In the genomic region with DNA sequence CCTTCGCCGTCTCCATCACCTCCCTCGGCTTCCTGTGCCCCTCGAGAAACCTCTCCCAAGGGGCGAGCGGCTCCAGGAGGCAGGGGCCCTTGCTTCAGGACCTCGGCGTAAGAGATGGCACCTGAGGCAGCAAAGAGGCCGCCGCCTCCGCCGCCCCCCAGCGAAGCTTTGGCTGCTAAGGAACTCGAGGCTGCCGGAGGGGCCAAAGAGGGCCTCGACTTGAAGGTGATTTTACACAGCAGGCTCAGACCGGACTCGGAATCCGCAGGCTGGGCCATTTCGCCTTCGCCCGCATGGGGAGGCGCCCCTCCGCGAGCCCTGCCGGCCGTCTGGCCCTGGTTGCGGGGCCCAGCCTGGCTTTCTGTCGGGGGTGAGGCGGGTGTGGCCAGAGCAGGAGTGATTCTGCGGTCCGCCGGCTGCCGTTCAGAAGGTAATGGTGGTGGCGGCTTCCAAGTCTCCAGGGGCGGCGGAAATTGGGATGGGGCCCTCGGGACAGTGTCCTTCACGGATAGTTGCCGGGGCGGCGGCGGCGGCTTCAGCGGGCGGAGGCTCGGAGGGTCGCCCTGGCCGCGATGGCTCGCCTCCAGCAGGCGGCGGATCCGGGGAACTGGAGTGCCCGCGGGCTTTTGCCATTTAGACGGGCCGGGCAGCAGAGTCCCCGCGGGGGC, we compare ENCODE assay signal across 1 cellular context.
A peak's percentile ranks its signal among the peaks of the same experiment; 100 is the strongest.
TF ChIP-seq lines count a peak whose summit lies in the region.

No MANE protein-coding gene starts in this region.

TF ChIP-seq in K562, 482 proteins besides CTCF, POLR2A, EP300 and RAD21:
- no peak for TF ChIP-seq HSF4 (CRISPR knock-in tag; IDR thresholded peaks at IDR 0.05; ENCODE audit: borderline replicate concordance)
- peak; percentile 27 for TF ChIP-seq RBM22 (IDR thresholded peaks at IDR 0.05; ENCODE audit: low read depth, low read length, poor library complexity, severe bottlenecking)
- peak; percentile 16 for TF ChIP-seq POLR2G (IDR thresholded peaks at IDR 0.05; ENCODE audit: low read depth, low read length)
- TF ChIP-seq, protein P1, sequence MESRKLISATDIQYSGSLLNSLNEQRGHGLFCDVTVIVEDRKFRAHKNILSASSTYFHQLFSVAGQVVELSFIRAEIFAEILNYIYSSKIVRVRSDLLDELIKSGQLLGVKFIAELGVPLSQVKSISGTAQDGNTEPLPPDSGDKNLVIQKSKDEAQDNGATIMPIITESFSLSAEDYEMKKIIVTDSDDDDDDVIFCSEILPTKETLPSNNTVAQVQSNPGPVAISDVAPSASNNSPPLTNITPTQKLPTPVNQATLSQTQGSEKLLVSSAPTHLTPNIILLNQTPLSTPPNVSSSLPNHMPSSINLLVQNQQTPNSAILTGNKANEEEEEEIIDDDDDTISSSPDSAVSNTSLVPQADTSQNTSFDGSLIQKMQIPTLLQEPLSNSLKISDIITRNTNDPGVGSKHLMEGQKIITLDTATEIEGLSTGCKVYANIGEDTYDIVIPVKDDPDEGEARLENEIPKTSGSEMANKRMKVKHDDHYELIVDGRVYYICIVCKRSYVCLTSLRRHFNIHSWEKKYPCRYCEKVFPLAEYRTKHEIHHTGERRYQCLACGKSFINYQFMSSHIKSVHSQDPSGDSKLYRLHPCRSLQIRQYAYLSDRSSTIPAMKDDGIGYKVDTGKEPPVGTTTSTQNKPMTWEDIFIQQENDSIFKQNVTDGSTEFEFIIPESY (CRISPR knock-in tag; IDR thresholded peaks at IDR 0.05), result peak; percentile 98
- peak; percentile 47 for TF ChIP-seq PCBP1 (IDR thresholded peaks at IDR 0.05; ENCODE audit: low read depth, low read length, poor library complexity, severe bottlenecking)
- TF ChIP-seq, protein P2, sequence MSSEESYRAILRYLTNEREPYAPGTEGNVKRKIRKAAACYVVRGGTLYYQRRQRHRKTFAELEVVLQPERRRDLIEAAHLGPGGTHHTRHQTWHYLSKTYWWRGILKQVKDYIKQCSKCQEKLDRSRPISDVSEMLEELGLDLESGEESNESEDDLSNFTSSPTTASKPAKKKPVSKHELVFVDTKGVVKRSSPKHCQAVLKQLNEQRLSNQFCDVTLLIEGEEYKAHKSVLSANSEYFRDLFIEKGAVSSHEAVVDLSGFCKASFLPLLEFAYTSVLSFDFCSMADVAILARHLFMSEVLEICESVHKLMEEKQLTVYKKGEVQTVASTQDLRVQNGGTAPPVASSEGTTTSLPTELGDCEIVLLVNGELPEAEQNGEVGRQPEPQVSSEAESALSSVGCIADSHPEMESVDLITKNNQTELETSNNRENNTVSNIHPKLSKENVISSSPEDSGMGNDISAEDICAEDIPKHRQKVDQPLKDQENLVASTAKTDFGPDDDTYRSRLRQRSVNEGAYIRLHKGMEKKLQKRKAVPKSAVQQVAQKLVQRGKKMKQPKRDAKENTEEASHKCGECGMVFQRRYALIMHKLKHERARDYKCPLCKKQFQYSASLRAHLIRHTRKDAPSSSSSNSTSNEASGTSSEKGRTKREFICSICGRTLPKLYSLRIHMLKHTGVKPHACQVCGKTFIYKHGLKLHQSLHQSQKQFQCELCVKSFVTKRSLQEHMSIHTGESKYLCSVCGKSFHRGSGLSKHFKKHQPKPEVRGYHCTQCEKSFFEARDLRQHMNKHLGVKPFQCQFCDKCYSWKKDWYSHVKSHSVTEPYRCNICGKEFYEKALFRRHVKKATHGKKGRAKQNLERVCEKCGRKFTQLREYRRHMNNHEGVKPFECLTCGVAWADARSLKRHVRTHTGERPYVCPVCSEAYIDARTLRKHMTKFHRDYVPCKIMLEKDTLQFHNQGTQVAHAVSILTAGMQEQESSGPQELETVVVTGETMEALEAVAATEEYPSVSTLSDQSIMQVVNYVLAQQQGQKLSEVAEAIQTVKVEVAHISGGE (CRISPR knock-in tag; IDR thresholded peaks at IDR 0.05), result no peak
- no peak for TF ChIP-seq RAD51 (IDR thresholded peaks at IDR 0.05; ENCODE audit: borderline replicate concordance, low read depth)
- peak; percentile 8; the same call in 1 of the 2 replicates for TF ChIP-seq RBFOX2 (IDR thresholded peaks at IDR 0.05; ENCODE audit: low read depth, low read length)
- TF ChIP-seq, protein P3, sequence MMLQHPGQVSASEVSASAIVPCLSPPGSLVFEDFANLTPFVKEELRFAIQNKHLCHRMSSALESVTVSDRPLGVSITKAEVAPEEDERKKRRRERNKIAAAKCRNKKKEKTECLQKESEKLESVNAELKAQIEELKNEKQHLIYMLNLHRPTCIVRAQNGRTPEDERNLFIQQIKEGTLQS (IDR thresholded peaks at IDR 0.05), result peak; percentile 39; the same call in 1 of the 2 replicates
- TF ChIP-seq, protein P3 (CRISPR knock-in tag; conservative IDR thresholded peaks at IDR 0.05), result no peak
- TF ChIP-seq, protein P4, sequence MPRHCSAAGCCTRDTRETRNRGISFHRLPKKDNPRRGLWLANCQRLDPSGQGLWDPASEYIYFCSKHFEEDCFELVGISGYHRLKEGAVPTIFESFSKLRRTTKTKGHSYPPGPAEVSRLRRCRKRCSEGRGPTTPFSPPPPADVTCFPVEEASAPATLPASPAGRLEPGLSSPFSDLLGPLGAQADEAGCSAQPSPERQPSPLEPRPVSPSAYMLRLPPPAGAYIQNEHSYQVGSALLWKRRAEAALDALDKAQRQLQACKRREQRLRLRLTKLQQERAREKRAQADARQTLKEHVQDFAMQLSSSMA (CRISPR knock-in tag; IDR thresholded peaks at IDR 0.05), result no peak
- TF ChIP-seq TFAM (CRISPR knock-in tag; conservative IDR thresholded peaks at IDR 0.05), result no peak
- 0 out of 2 replicates have a peak, but pooled peaks have one; percentile 56 for TF ChIP-seq HNRNPL (IDR thresholded peaks at IDR 0.05; ENCODE audit: low read depth, low read length)
- no peak for TF ChIP-seq GTF2A2 (tag; IDR thresholded peaks at IDR 0.05)
- no peak for TF ChIP-seq E2F3 (CRISPR knock-in tag; IDR thresholded peaks at IDR 0.05)
